ENCODE assay signal across 8 cellular contexts in the genomic region with DNA sequence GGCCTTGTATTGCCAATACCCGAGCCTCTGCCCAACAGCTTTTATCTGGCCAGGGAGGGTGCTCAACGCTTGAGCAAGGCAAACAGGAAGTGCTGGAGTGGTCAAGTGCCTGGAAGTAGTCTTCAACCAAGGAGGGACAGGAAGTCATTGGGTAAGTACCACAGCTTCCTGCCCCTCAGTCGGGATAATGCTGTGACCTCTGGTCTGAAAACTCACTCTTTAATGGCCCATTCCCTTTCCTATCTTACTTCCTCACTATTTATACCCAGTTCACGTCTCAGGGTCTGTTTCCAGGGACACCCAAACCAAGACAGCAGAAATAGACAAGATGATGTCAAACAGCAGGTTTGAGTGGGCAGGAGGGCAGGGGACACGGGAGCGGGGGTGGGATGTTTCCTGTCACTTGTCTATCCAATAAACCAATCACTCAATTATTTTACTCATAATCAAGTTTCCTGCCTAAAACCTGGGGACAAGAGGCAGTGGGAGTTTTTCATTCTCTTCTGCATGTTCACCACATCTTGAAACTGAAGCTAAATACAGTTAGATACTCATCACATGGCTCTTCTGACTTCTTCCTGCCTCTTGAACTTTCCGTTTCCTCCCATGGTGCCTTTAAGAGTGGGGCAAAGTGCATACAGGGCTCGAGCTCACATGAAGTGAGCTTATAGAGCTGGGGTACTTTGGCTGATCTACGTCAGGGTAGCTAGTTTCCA.
DNase-seq lines count a peak whose midpoint lies in the region; ATAC-seq, FAIRE-seq and TF ChIP-seq lines count a peak whose summit lies in the region.

No MANE protein-coding gene starts in this region.

- H3K4me3 Mint-ChIP-seq in activated T-helper 2 cell treated with anti-CD3 and anti-CD28 coated beads, Interferon-gamma antibody, Interleukin-2, Interleukin-4, amounts not matched to agents 10 μg/mL and 5 μg/mL and 100 μg/mL, durations not matched to agents 14 hours and 24 hours and 36 hours (ENCODE audit: low read depth) = peak overlapping the region; percentile 40

- H3K9me3 Mint-ChIP-seq in activated T-helper 2 cell treated with anti-CD3 and anti-CD28 coated beads, Interferon-gamma antibody, Interleukin-2, Interleukin-4, amounts not matched to agents 10 μg/mL and 5 μg/mL and 100 μg/mL, durations not matched to agents 14 hours and 24 hours and 36 hours = peaks cover 15% of the 10 kb centered on the region

- peaks cover 28 to 40% (median 30%) of the 10 kb centered on the region in 10 experiments for H3K4me1 ChIP-seq in BLaER1 treated with 17β-estradiol and CSF1 and Interleukin-3, amounts not matched to agents 10 nM and 100 nM
- H3K4me1 ChIP-seq in mucosa of descending colon (ENCODE audit: low read depth) = no peaks in the 10 kb centered on the region

- H3K27me3 Mint-ChIP-seq in activated T-helper 2 cell treated with anti-CD3 and anti-CD28 coated beads, Interferon-gamma antibody, Interleukin-2, Interleukin-4, amounts not matched to agents 10 μg/mL and 5 μg/mL and 100 μg/mL, durations not matched to agents 14 hours and 24 hours and 36 hours (ENCODE audit: low read depth) = no peaks in the 10 kb centered on the region

- peaks cover 0 to 24% (median 10%) of the 10 kb centered on the region in 11 experiments; a peak in 10 of 22 replicates for H3K9me3 ChIP-seq in BLaER1 treated with 17β-estradiol and CSF1 and Interleukin-3, amounts not matched to agents 10 nM and 100 nM (replicated peaks in 1 of 11)
- no peaks in the 10 kb centered on the region for H3K9me3 ChIP-seq in mucosa of descending colon

- peak overlapping the region; percentile 61 to 81 (median 75) for H3K4me2 ChIP-seq in BLaER1 treated with 17β-estradiol and CSF1 and Interleukin-3, amounts not matched to agents 10 nM and 100 nM

- peak overlapping the region; percentile 40 to 74 (median 66) for H3K27ac ChIP-seq in BLaER1 treated with 17β-estradiol and CSF1 and Interleukin-3, amounts not matched to agents 10 nM and 100 nM

- peak overlapping the region in 6 of 11 experiments; percentile 2 to 41 (median 22); a peak in 7 of 22 replicates for H3K9ac ChIP-seq in BLaER1 treated with 17β-estradiol and CSF1 and Interleukin-3, amounts not matched to agents 10 nM and 100 nM

- DNase-seq in KG1 (lab: John Stamatoyannopoulos, UW) (peak; percentile 85), mucosa of descending colon (no peak), kidney tubule cell (ENCODE audit: low spot score) (no peak), urothelium cell line (ENCODE audit: low spot score) (no peak), amniotic stem cell (lab: John Stamatoyannopoulos, UW) (no peak)
- peak; percentile 51 for DNase-seq in activated T-helper 2 cell treated with anti-CD3 and anti-CD28 coated beads, Interferon-gamma antibody, Interleukin-2, Interleukin-4, amounts not matched to agents 10 μg/mL and 5 μg/mL and 100 μg/mL, durations not matched to agents 14 hours and 24 hours and 36 hours (ENCODE audit: low spot score)

- no peak for TF ChIP-seq CTCF in mucosa of descending colon (IDR thresholded peaks at IDR 0.05)

- FAIRE-seq in urothelium cell line (lab: Jason Lieb, UNC) = no peak

- no peaks in the 10 kb centered on the region for H3K36me3 ChIP-seq in BLaER1 treated with 17β-estradiol and CSF1 and Interleukin-3, amounts not matched to agents 10 nM and 100 nM
- no peaks in the 10 kb centered on the region for H3K36me3 ChIP-seq in mucosa of descending colon (ENCODE audit: low read depth)

- H3K4me3 ChIP-seq in BLaER1 treated with 17β-estradiol and CSF1 and Interleukin-3, amounts not matched to agents 10 nM and 100 nM = peak overlapping the region in 7 of 10 experiments; percentile 1 to 20 (median 11); a peak in 5 of 20 replicates
- H3K4me3 ChIP-seq in mucosa of descending colon = no peak overlapping the region

- no peaks in the 10 kb centered on the region for H3K27me3 ChIP-seq in BLaER1 treated with 17β-estradiol and CSF1 and Interleukin-3, amounts not matched to agents 10 nM and 100 nM

- intact Hi-C loops in activated T-helper 2 cell treated with anti-CD3 and anti-CD28 coated beads, Interferon-gamma antibody, Interleukin-2, Interleukin-4, amounts not matched to agents 10 μg/mL and 5 μg/mL and 100 μg/mL, durations not matched to agents 14 hours and 24 hours and 36 hours (cut with micrococcal nuclease) = loop anchor here (1.0 to 5.0 kb wide), 5 partner anchors 16 to 416 kb away; a partner anchor contains a TSS
- intact Hi-C loops in mucosa of descending colon (cut with DNase I, micrococcal nuclease) = no loop called here

- peak overlapping the region; percentile 98 for H3K27ac Mint-ChIP-seq in activated T-helper 2 cell treated with anti-CD3 and anti-CD28 coated beads, Interferon-gamma antibody, Interleukin-2, Interleukin-4, amounts not matched to agents 10 μg/mL and 5 μg/mL and 100 μg/mL, durations not matched to agents 14 hours and 24 hours and 36 hours

- ATAC-seq in GM21360 (IDR thresholded peaks at IDR 0.05; ENCODE audit: unreplicated experiment) (peak; percentile 70), mucosa of descending colon (peak; percentile 58)

- no peaks in the 10 kb centered on the region for H4K20me1 ChIP-seq in BLaER1 treated with 17β-estradiol and CSF1 and Interleukin-3, amounts not matched to agents 10 nM and 100 nM

- H3K36me3 Mint-ChIP-seq in activated T-helper 2 cell treated with anti-CD3 and anti-CD28 coated beads, Interferon-gamma antibody, Interleukin-2, Interleukin-4, amounts not matched to agents 10 μg/mL and 5 μg/mL and 100 μg/mL, durations not matched to agents 14 hours and 24 hours and 36 hours (ENCODE audit: low read depth) = peaks cover 19% of the 10 kb centered on the region

- peaks cover 24% of the 10 kb centered on the region for H3K4me1 Mint-ChIP-seq in activated T-helper 2 cell treated with anti-CD3 and anti-CD28 coated beads, Interferon-gamma antibody, Interleukin-2, Interleukin-4, amounts not matched to agents 10 μg/mL and 5 μg/mL and 100 μg/mL, durations not matched to agents 14 hours and 24 hours and 36 hours (ENCODE audit: low read depth)

Comparison
In these comparisons a context has a peak if more than half of its experiments do, and no peak if none do; other contexts are left out.
1. DNase-seq: peak in KG1 (single experiment) and activated T-helper 2 cell treated with anti-CD3 and anti-CD28 coated beads, Interferon-gamma antibody, Interleukin-2, Interleukin-4, amounts not matched to agents 10 μg/mL and 5 μg/mL and 100 μg/mL, durations not matched to agents 14 hours and 24 hours and 36 hours (single experiment); none in mucosa of descending colon (0 of 3), kidney tubule cell (single experiment), urothelium cell line (single experiment) and amniotic stem cell (single experiment).